Comparison of ENCODE assay signal across 8 cellular contexts in genomic region chr19:39445258-39446071, GRCh38. TPM values are rescaled to one million over a fixed set of nuclear protein-coding genes. Genes with fewer than 3 reads are reported as not detected.
DNase-seq lines count a peak whose midpoint lies in the region; ATAC-seq and TF ChIP-seq lines count a peak whose summit lies in the region.

TSS of gene SUPT5H (plus strand) at chr19:39445582. CDS start at chr19:39445891, 309 bp downstream.

- H4K20me1 ChIP-seq in osteoblast (ENCODE audit: insufficient read depth, low read length), result peaks cover 36% of the 10 kb centered on the region

- H3K36me3 Mint-ChIP-seq in activated naive CD4-positive, alpha-beta T cell treated with anti-CD3 and anti-CD28 coated beads, Interleukin-2, amount 50 U/mL, for 72 hours, result peaks cover 28 to 50% of the 10 kb centered on the region in 2 donors

- H3K36me3 ChIP-seq in GM06990 (ENCODE audit: control insufficient read depth, insufficient read depth, low read length) (no peaks in the 10 kb centered on the region), osteoblast (ENCODE audit: insufficient read depth, low read length) (peaks cover 14% of the 10 kb centered on the region), thoracic aorta (peaks cover 4% of the 10 kb centered on the region)

- DNase-seq in GM06990 (ENCODE audit: extremely low read depth, insufficient read length) (peak; percentile 98), NCI-H1092 treated with DMSO at 0.1 percent for 48 hours (lab: John Stamatoyannopoulos, UW) (peak; percentile 91), SKM-1 (lab: John Stamatoyannopoulos, UW; ENCODE audit: unreplicated experiment) (peak; percentile 93), glomerular visceral epithelial cell (ENCODE audit: extremely low spot score) (peak; percentile 98), osteoblast (ENCODE audit: insufficient read length, low spot score, missing footprints) (peak; percentile 99), thoracic aorta (ENCODE audit: low spot score) (peak; percentile 79)
- DNase-seq in activated naive CD4-positive, alpha-beta T cell treated with anti-CD3 and anti-CD28 coated beads, Interleukin-2, amount 50 U/mL, for 72 hours (ENCODE audit: low spot score in 2 of 2), result peak; percentile 95 to 97

- peak within 1 kb of the TSS; percentile 97 to 99 for H3K27ac Mint-ChIP-seq in activated naive CD4-positive, alpha-beta T cell treated with anti-CD3 and anti-CD28 coated beads, Interleukin-2, amount 50 U/mL, for 72 hours

- H3K4me1 ChIP-seq in osteoblast (ENCODE audit: insufficient read depth, low read length) (peaks cover 24% of the 10 kb centered on the region), thoracic aorta (ENCODE audit: control insufficient read depth in 1 of 2, low read depth in 2 of 2) (peaks cover 23 to 50% of the 10 kb centered on the region in 2 donors)

- peak within 1 kb of the TSS; percentile 95 for H3K27ac ChIP-seq in osteoblast (ENCODE audit: low read depth, low read length)
- H3K27ac ChIP-seq in thoracic aorta, result peak within 1 kb of the TSS; percentile 75 to 97

- TF ChIP-seq CTCF in GM06990 (IDR thresholded peaks at IDR 0.05; ENCODE audit: insufficient read depth, low read length, poor library complexity, severe bottlenecking), result no peak
- TF ChIP-seq CTCF in osteoblast (IDR thresholded peaks at IDR 0.05; ENCODE audit: extremely low read depth, low read depth, low read length), result no peak
- TF ChIP-seq CTCF in thoracic aorta (IDR thresholded peaks at IDR 0.05), result no peak

- peak within 1 kb of the TSS; percentile 87 for H2AFZ ChIP-seq in osteoblast (ENCODE audit: low read length)

- no peaks in the 10 kb centered on the region for H3K9me3 Mint-ChIP-seq in activated naive CD4-positive, alpha-beta T cell treated with anti-CD3 and anti-CD28 coated beads, Interleukin-2, amount 50 U/mL, for 72 hours

- H3K4me3 ChIP-seq in GM06990 (replicated peaks; ENCODE audit: low read depth, low read length) (peak within 1 kb of the TSS; percentile 100), osteoblast (ENCODE audit: insufficient read depth, low read length) (peak within 1 kb of the TSS; percentile 95), thoracic aorta (peak within 1 kb of the TSS; percentile 71)

- H3K4me2 ChIP-seq in osteoblast (ENCODE audit: insufficient read depth, low read length), result peak within 1 kb of the TSS; percentile 88

- no peaks in the 10 kb centered on the region for H3K27me3 ChIP-seq in GM06990 (replicated peaks; ENCODE audit: control insufficient read depth, insufficient read depth, low read length)
- H3K27me3 ChIP-seq in osteoblast (ENCODE audit: insufficient read depth, low read length), result no peaks in the 10 kb centered on the region
- H3K27me3 ChIP-seq in thoracic aorta (replicated peaks; ENCODE audit: insufficient read depth), result no peaks in the 10 kb centered on the region

- ATAC-seq in HG02610 (IDR thresholded peaks at IDR 0.05; ENCODE audit: unreplicated experiment), result peak; percentile 86
- ATAC-seq in activated naive CD4-positive, alpha-beta T cell treated with anti-CD3 and anti-CD28 coated beads, Interleukin-2, amount 50 U/mL, for 72 hours, result peak; percentile 88 to 92
- peak; percentile 95 for ATAC-seq in thoracic aorta (ENCODE audit: insufficient number of reproducible peaks, low FRiP score, low read depth)

- H3K9me3 ChIP-seq in osteoblast (ENCODE audit: low read depth, low read length), result no peaks in the 10 kb centered on the region
- H3K9me3 ChIP-seq in thoracic aorta, result no peaks in the 10 kb centered on the region

- peaks cover 60% of the 10 kb centered on the region for H3K79me2 ChIP-seq in osteoblast (ENCODE audit: insufficient read depth, low read length)

RNA-seq across cellular contexts. Expression of gene SUPT5H, which starts in this region (rescaled TPM):
- 100 to 1,000 TPM; 197 to 211 TPM for total RNA-seq in activated naive CD4-positive, alpha-beta T cell treated with anti-CD3 and anti-CD28 coated beads, Interleukin-2, amount 50 U/mL, for 72 hours
- total RNA-seq in osteoblast, result 71.9 and 91.2 TPM in 2 replicates
- 100 to 1,000 TPM in 1 of 2 donors, 10 to 100 TPM in 1; 94.4 to 157 TPM for total RNA-seq in thoracic aorta

Comparison
In these comparisons a context has a peak if more than half of its experiments do, and no peak if none do; other contexts are left out.
1. Peak in every context shown above with its lines: DNase-seq, ATAC-seq, H3K4me3 ChIP-seq and H3K27ac ChIP-seq.